In genomic region chr11:110362916-110363574, GRCh38 we compare ENCODE assay signal across 8 cellular contexts.
A peak's percentile ranks its signal among the peaks of the same experiment; 100 is the strongest.
DNase-seq lines count a peak whose midpoint lies in the region; ATAC-seq and TF ChIP-seq lines count a peak whose summit lies in the region.

No MANE protein-coding gene starts in this region.

- peaks cover 28% of the 10 kb centered on the region for H3K4me1 Mint-ChIP-seq in mesothelial cell of epicardium

- H3K27ac Mint-ChIP-seq in mesothelial cell of epicardium, result peak overlapping the region; percentile 66

- in situ Hi-C loops in T47D (cut with HindIII; ENCODE audit: low pct_unique_long_range_greater_than_20kb, low sequenced_read_pairs), result no loop called here

- H3K9me3 Mint-ChIP-seq in mesothelial cell of epicardium, result no peaks in the 10 kb centered on the region

- no peaks in the 10 kb centered on the region for H3K27me3 Mint-ChIP-seq in mesothelial cell of epicardium (ENCODE audit: low read depth)

- no peaks in the 10 kb centered on the region for H3K36me3 Mint-ChIP-seq in mesothelial cell of epicardium

- no peak for ATAC-seq in HG03520 (IDR thresholded peaks at IDR 0.05; ENCODE audit: unreplicated experiment)

- DNase-seq in EH (ENCODE audit: low read depth), result peak; percentile 16
- DNase-seq in NCI-H1417 (lab: John Stamatoyannopoulos, UW), result peak in 2 of 3 experiments; percentile 86 to 95
- DNase-seq in T47D (ENCODE audit: low read depth in 1 of 2, low spot score in 1 of 2), result peak; percentile 21 to 59
- DNase-seq in mesothelial cell of epicardium (ENCODE audit: low spot score in 2 of 2, unreplicated experiment in 2 of 2), result no peak
- DNase-seq in midbrain (lab: John Stamatoyannopoulos, UW), result no peak
- DNase-seq in HUDEP-2 (lab: John Stamatoyannopoulos, UW; ENCODE audit: unreplicated experiment in 76 of 76), result no peak
- DNase-seq in NAMALWA (ENCODE audit: low spot score), result no peak

- no peak for TF ChIP-seq CTCF in mesothelial cell of epicardium (IDR thresholded peaks at IDR 0.05; ENCODE audit: unreplicated experiment)

- H3K4me3 Mint-ChIP-seq in mesothelial cell of epicardium, result no peak overlapping the region

Comparison
In these comparisons a context has a peak if more than half of its experiments do, and no peak if none do; other contexts are left out.
1. DNase-seq: peak in EH (single experiment), NCI-H1417 (2 of 3) and T47D (2 of 2); none in mesothelial cell of epicardium (0 of 2), midbrain (single experiment), HUDEP-2 (0 of 76) and NAMALWA (single experiment).